15 cellular contexts compared by ENCODE assay signal in genomic region chr4:110245567-110245966, GRCh38. TPM values are rescaled to one million over a fixed set of nuclear protein-coding genes. Genes with fewer than 3 reads are reported as not detected.
A peak's percentile ranks its signal among the peaks of the same experiment; 100 is the strongest.
DNase-seq lines count a peak whose midpoint lies in the region; TF ChIP-seq lines count a peak whose summit lies in the region.
"Had no signal": no experiment of that assay in that cellular context is flagged by ENCODE, and none has a peak within 500 bp of the region (broad histone marks: within the 10 kb centered on the region; RNA-seq: fewer than 3 reads in every experiment).

No MANE protein-coding gene starts in this region.

- no peaks in the 10 kb centered on the region for H3K4me1 ChIP-seq in HEK293 (ENCODE audit: control insufficient read depth, insufficient read depth, low read length)
- peaks cover 16% of the 10 kb centered on the region for H3K4me1 ChIP-seq in adipocyte (ENCODE audit: control insufficient read depth, insufficient read depth, low read length)
- H3K4me1 ChIP-seq: A549, esophagus squamous epithelium had no signal

- no peaks in the 10 kb centered on the region for H3K27me3 ChIP-seq in adipocyte (replicated peaks; ENCODE audit: control insufficient read depth, insufficient read depth, low read length)
- H3K27me3 ChIP-seq: esophagus squamous epithelium had no signal

- no peak overlapping the region for H3K9ac ChIP-seq in adipocyte (ENCODE audit: low read length)

- H3K36me3 ChIP-seq in HEK293 (ENCODE audit: control insufficient read depth in 2 of 2, insufficient read depth in 1 of 2, low read length in 2 of 2) (no peaks in the 10 kb centered on the region), adipocyte (ENCODE audit: control insufficient read depth, insufficient read depth, low read length, severe bottlenecking) (no peaks in the 10 kb centered on the region)
- H3K36me3 ChIP-seq: esophagus squamous epithelium had no signal

- TF ChIP-seq CTCF in HEK293 (tag by site-specific recombination; IDR thresholded peaks at IDR 0.05), result no peak
- TF ChIP-seq CTCF in fibroblast of villous mesenchyme (IDR thresholded peaks at IDR 0.05; ENCODE audit: insufficient read depth, low read depth, low read length), result no peak

- no peak overlapping the region for H3K27ac ChIP-seq in HEK293 (ENCODE audit: extremely low read depth, low read depth, low read length)
- H3K27ac ChIP-seq: A549, esophagus squamous epithelium, skin epidermis had no signal

- CTCF ChIA-PET in HEK293 (lab: Yijun Ruan, JAX), result no interaction called here

- H3K4me3 ChIP-seq in HEK293 (ENCODE audit: low read depth, low read length) (no peak overlapping the region), adipocyte (ENCODE audit: low read length) (peak overlapping the region; percentile 14), fibroblast of villous mesenchyme (ENCODE audit: low read depth, low read length) (no peak overlapping the region)
- H3K4me3 ChIP-seq: A549, esophagus squamous epithelium, lung, skin epidermis had no signal

- POLR2A ChIA-PET in HEK293 (lab: Yijun Ruan, JAX), result no interaction called here

- H3K9me3 ChIP-seq in HEK293 (ENCODE audit: control insufficient read depth, insufficient read depth, low read depth, low read length) (no peaks in the 10 kb centered on the region), adipocyte (ENCODE audit: control insufficient read depth, low read length) (no peaks in the 10 kb centered on the region)
- H3K9me3 ChIP-seq: A549, esophagus squamous epithelium had no signal

- peak; percentile 21 for DNase-seq in A172 (ENCODE audit: low spot score)
- DNase-seq in adipocyte (ENCODE audit: low read depth), result peak; percentile 57
- DNase-seq in fibroblast of villous mesenchyme (ENCODE audit: low read depth), result peak; percentile 54
- DNase-seq in activated naive CD4-positive, alpha-beta T cell (lab: John Stamatoyannopoulos, UW), result no peak
- DNase-seq in NCI-H2081 (lab: John Stamatoyannopoulos, UW), result no peak
- no peak for DNase-seq in activated CD8-positive, alpha-beta memory T cell treated with anti-CD3 and anti-CD28 coated beads, Interleukin-2, amount 50 U/mL, for 4 hours
- DNase-seq in amygdala (lab: John Stamatoyannopoulos, UW), result no peak
- DNase-seq: activated CD4-positive, alpha-beta T cell treated with anti-CD3 and anti-CD28 coated beads, Interleukin-2, amount 10 ng/mL, durations not matched to agents 24 days and 14 days; activated T-cell treated with anti-CD3 and anti-CD28 coated beads, Interleukin-2, amount 50 U/mL, for 4 hours; esophagus squamous epithelium; SHP77 treated with DMSO at 0.1 percent for 48 hours had no signal

TF ChIP-seq in HEK293, 187 proteins besides CTCF, POLR2A, EP300 and RAD21:
- TF ChIP-seq WT1 (tag by site-specific recombination; IDR thresholded peaks at IDR 0.05), result 0 out of 2 replicates have a peak, but pooled peaks have one; percentile 32
- no peak for TF ChIP-seq ZNF629 (tag by site-specific recombination; IDR thresholded peaks at IDR 0.05)
- TF ChIP-seq ZNF10 (tag by site-specific recombination; IDR thresholded peaks at IDR 0.05), result no peak

RNA-seq across cellular contexts. Expression of gene ELOVL6, which starts 47.2 kb away (rescaled TPM):
- total RNA-seq in A172 (2014; rRNA removed; shearing (Covaris generic)), result 7.8 and 19.3 TPM in 2 replicates
- 15.1 and 25.0 TPM in 2 replicates for total RNA-seq in fibroblast of villous mesenchyme

Comparison
In these comparisons a context has a peak if more than half of its experiments do, and no peak if none do; other contexts are left out.
1. DNase-seq: peak in A172 (single experiment), adipocyte (single experiment) and fibroblast of villous mesenchyme (single experiment); none in activated naive CD4-positive, alpha-beta T cell (0 of 4), NCI-H2081 (0 of 2), activated CD8-positive, alpha-beta memory T cell treated with anti-CD3 and anti-CD28 coated beads, Interleukin-2, amount 50 U/mL, for 4 hours (single experiment) and amygdala (0 of 56).